24 cellular contexts compared by ENCODE assay signal in genomic region chr6:20315456-20315855, GRCh38.
"Had no signal": no experiment of that assay in that cellular context is flagged by ENCODE, and none has a peak within 500 bp of the region (broad histone marks: within the 10 kb centered on the region; RNA-seq: fewer than 3 reads in every experiment).

No MANE protein-coding gene starts in this region.

- H3K4me3 ChIP-seq: stomach, suprapubic skin, testis, thoracic aorta, thyroid gland, tibial nerve, transverse colon, upper lobe of left lung, upper lobe of right lung, uterus, vagina had no signal

- FAIRE-seq: urothelium cell line had no signal

- H3K4me1 ChIP-seq: stomach, suprapubic skin, testis, tibial nerve, transverse colon, upper lobe of left lung, upper lobe of right lung, uterus, vagina had no signal

- H3K27ac ChIP-seq: stomach, suprapubic skin, testis, thoracic aorta, thyroid gland, tibial nerve, transverse colon, upper lobe of left lung, upper lobe of right lung, uterus, vagina had no signal

- DNase-seq: stimulated activated CD4-positive, alpha-beta T cell treated with anti-CD3 and anti-CD28 coated beads, Interleukin-2, amount 100 ng/mL, for 48 hours; stimulated activated CD4-positive, alpha-beta T cell treated with anti-CD3 and anti-CD28 coated beads, Interleukin-4, amount 100 ng/mL, for 1 hour; stimulated activated CD4-positive, alpha-beta T cell treated with anti-CD3 and anti-CD28 coated beads, Interleukin-4, amount 100 ng/mL, for 24 hours; stimulated activated CD4-positive, alpha-beta T cell treated with anti-CD3 and anti-CD28 coated beads, Interleukin-4, amount 100 ng/mL, for 4 hours; stimulated activated CD8-positive, alpha-beta memory T cell treated with anti-CD3 and anti-CD28 coated beads, Interleukin-4, amount 100 ng/mL, for 48 hours; stimulated activated naive B cell treated with anti-CD40 and anti-IgM and Interleukin-4, amounts not matched to agents 10 μg/mL and 1 μg/mL and 100 μg/mL, for 72 hours; stimulated activated naive CD4-positive, alpha-beta T cell; stimulated activated naive CD4-positive, alpha-beta T cell treated with Interleukin-2 at 50 U/mL for 16 hours; stimulated activated naive CD8-positive, alpha-beta T cell treated with anti-CD3 and anti-CD28 coated beads, Interleukin-15, amount 100 ng/mL, for 72 hours; stimulated activated naive CD8-positive, alpha-beta T cell treated with anti-CD3 and anti-CD28 coated beads, Interleukin-15, Interleukin-2, amounts not matched to agents 100 U/mL and 50 U/mL, for 24 hours; stomach; substantia nigra; testis; thyroid gland; transverse colon; trophoblast cell; upper lobe of left lung; upper lobe of right lung; uterus had no signal

- H3K27me3 ChIP-seq: stomach, testis, thyroid gland, tibial nerve, transverse colon, upper lobe of left lung, upper lobe of right lung, uterus, vagina had no signal

- H3K9me3 ChIP-seq: stomach, suprapubic skin, testis, thoracic aorta, thyroid gland, tibial nerve, transverse colon, upper lobe of left lung, upper lobe of right lung, uterus, vagina had no signal

- H3K36me3 ChIP-seq: stomach, suprapubic skin, thoracic aorta, thyroid gland, tibial nerve, transverse colon, upper lobe of left lung, upper lobe of right lung, uterus, vagina had no signal
